In genomic region chr20:10531848-10532247, GRCh38 we compare ENCODE assay signal across 19 cellular contexts.
A peak's percentile ranks its signal among the peaks of the same experiment; 100 is the strongest.
DNase-seq lines count a peak whose midpoint lies in the region; ATAC-seq and TF ChIP-seq lines count a peak whose summit lies in the region.
"Had no signal": no experiment of that assay in that cellular context is flagged by ENCODE, and none has a peak within 500 bp of the region (broad histone marks: within the 10 kb centered on the region; RNA-seq: fewer than 3 reads in every experiment).

No MANE protein-coding gene starts in this region.

- peaks cover 10% of the 10 kb centered on the region for H3K79me1 ChIP-seq in mesenchymal stem cell (replicated peaks; ENCODE audit: low read length, poor library complexity, severe bottlenecking)

- H2BK12ac ChIP-seq in mesenchymal stem cell (ENCODE audit: low read length in 2 of 2): no peak overlapping the region

- no peak overlapping the region for H3K4ac ChIP-seq in mesenchymal stem cell (ENCODE audit: low read depth in 1 of 2, low read length in 2 of 2)

- ATAC-seq in SK-N-SH treated with all-trans-retinoic acid at 6 μM for 48 hours (peak; percentile 67), left lobe of liver (no peak)

- no peak overlapping the region for H4K8ac ChIP-seq in mesenchymal stem cell (ENCODE audit: low read length)

- no peak overlapping the region for H3K18ac ChIP-seq in mesenchymal stem cell (ENCODE audit: low read depth in 1 of 2, low read length in 2 of 2)

- H3K4me2 ChIP-seq in mesenchymal stem cell (ENCODE audit: low read length, poor library complexity, severe bottlenecking): no peak overlapping the region

- H2AK5ac ChIP-seq in mesenchymal stem cell (ENCODE audit: low read length, severe bottlenecking): no peak overlapping the region

- no peak overlapping the region for H3K27ac ChIP-seq in mesenchymal stem cell (ENCODE audit: low read length, poor library complexity, severe bottlenecking)
- H3K27ac ChIP-seq: RWPE1 had no signal

- no peak overlapping the region for H3K9ac ChIP-seq in mesenchymal stem cell (ENCODE audit: low read length)

- DNase-seq in ELR (ENCODE audit: low read depth) (peak; percentile 60), choroid plexus epithelial cell (ENCODE audit: low read depth) (peak; percentile 87), mesenchymal stem cell (peak; percentile 78), left lobe of liver (ENCODE audit: low spot score) (no peak), anterior cingulate cortex (lab: John Stamatoyannopoulos, UW) (no peak), HUDEP-2 (lab: John Stamatoyannopoulos, UW; ENCODE audit: unreplicated experiment in 76 of 76) (no peak)
- DNase-seq: Calu3; CD4-positive, alpha-beta memory T cell; GOT3; Kasumi-1; MG63; NCI-H1048; NCI-H1436; NCI-H1930; NCI-H345; NCI-H524 treated with DMSO at 0.1 percent for 48 hours; SIG-M5 had no signal

- no peak overlapping the region for H3K23ac ChIP-seq in mesenchymal stem cell (ENCODE audit: low read length in 2 of 2)

- no peak overlapping the region for H4K91ac ChIP-seq in mesenchymal stem cell (ENCODE audit: low read length)

- TF ChIP-seq CTCF in choroid plexus epithelial cell (conservative IDR thresholded peaks at IDR 0.05; ENCODE audit: low read depth, low read length): no peak

- WGBS in mesenchymal stem cell: 53% methylated on average over 1 of the region's 3 CpGs

- no peaks in the 10 kb centered on the region for H3K9me3 ChIP-seq in mesenchymal stem cell (ENCODE audit: control insufficient read depth, low read length)

- no peaks in the 10 kb centered on the region for H3K36me3 ChIP-seq in mesenchymal stem cell (ENCODE audit: control insufficient read depth in 1 of 2, insufficient read depth in 2 of 2, low read depth in 1 of 2, low read length in 2 of 2)
- H3K36me3 ChIP-seq: MG63 had no signal

- H3K4me3 ChIP-seq in choroid plexus epithelial cell (ENCODE audit: low read depth, low read length): no peak overlapping the region
- no peak overlapping the region for H3K4me3 ChIP-seq in mesenchymal stem cell (ENCODE audit: insufficient read depth in 1 of 2, low read depth in 1 of 2, low read length in 2 of 2)
- H3K4me3 ChIP-seq: MG63 had no signal

- H3K14ac ChIP-seq in mesenchymal stem cell (ENCODE audit: low read length in 2 of 2): no peak overlapping the region

- H2AFZ ChIP-seq in mesenchymal stem cell (ENCODE audit: low read depth, low read length): no peak overlapping the region

- no peaks in the 10 kb centered on the region for H3K4me1 ChIP-seq in mesenchymal stem cell (ENCODE audit: control insufficient read depth, insufficient read depth, low read depth, low read length)

- no peak overlapping the region for H2BK120ac ChIP-seq in mesenchymal stem cell (ENCODE audit: low read depth, low read length)

- no peak overlapping the region for H2BK15ac ChIP-seq in mesenchymal stem cell (ENCODE audit: low read depth, poor library complexity, severe bottlenecking)

- H2BK5ac ChIP-seq in mesenchymal stem cell (ENCODE audit: low read depth, low read length, poor library complexity, severe bottlenecking): no peak overlapping the region

- no peaks in the 10 kb centered on the region for H3K27me3 ChIP-seq in mesenchymal stem cell (ENCODE audit: control insufficient read depth in 1 of 2, insufficient read depth in 1 of 2, low read length in 2 of 2)
- H3K27me3 ChIP-seq: MG63 had no signal

TF ChIP-seq in SK-N-SH treated with all-trans-retinoic acid at 6 μM for 48 hours, 23 proteins besides CTCF, POLR2A, EP300 and RAD21:
- TF ChIP-seq TCF4 (CRISPR knock-in tag; IDR thresholded peaks at IDR 0.05; ENCODE audit: borderline replicate concordance) (no peak), TOX (CRISPR knock-in tag; IDR thresholded peaks at IDR 0.05; ENCODE audit: borderline replicate concordance) (peak; percentile 94; the same call in 1 of the 2 replicates)

Comparison
In these comparisons a context has a peak if more than half of its experiments do, and no peak if none do; other contexts are left out.
1. DNase-seq: peak in ELR (single experiment), choroid plexus epithelial cell (single experiment) and mesenchymal stem cell (single experiment); none in left lobe of liver (single experiment), anterior cingulate cortex (0 of 58) and HUDEP-2 (0 of 76).